13 cellular contexts compared by ENCODE assay signal in the genomic region with DNA sequence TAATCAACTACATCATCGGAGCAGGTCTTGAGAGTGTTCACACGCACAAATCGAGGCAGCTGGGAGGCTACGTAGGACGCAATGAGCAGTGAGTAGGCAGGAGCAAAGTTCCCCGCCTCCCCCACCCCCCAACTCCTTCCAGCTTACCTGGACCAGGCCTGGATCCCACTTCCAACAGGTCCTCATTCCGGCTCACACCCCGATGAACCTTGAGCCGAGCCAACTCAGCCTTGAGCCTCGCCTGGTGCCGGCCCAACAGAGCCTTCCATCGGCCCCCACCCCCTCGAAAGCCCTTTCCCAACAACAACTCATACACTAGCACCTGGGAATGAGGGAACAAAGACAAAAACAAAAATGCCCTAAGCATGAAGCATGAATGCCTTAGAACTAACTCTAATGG. TPM values are rescaled to one million over a fixed set of nuclear protein-coding genes. Genes with fewer than 3 reads are reported as not detected.
DNase-seq lines count a peak whose midpoint lies in the region; ATAC-seq and TF ChIP-seq lines count a peak whose summit lies in the region.
"Had no signal": no experiment of that assay in that cellular context is flagged by ENCODE, and none has a peak within 500 bp of the region (broad histone marks: within the 10 kb centered on the region; RNA-seq: fewer than 3 reads in every experiment).

No MANE protein-coding gene starts in this region.

- H3K27ac ChIP-seq in RWPE2 (ENCODE audit: poor library complexity, severe bottlenecking) (no peak overlapping the region), hepatocyte (no peak overlapping the region), spleen (peak overlapping the region in 1 of 8 donors; percentile 86), osteoblast (ENCODE audit: low read depth, low read length) (no peak overlapping the region)

- no peak overlapping the region for H2AFZ ChIP-seq in hepatocyte
- H2AFZ ChIP-seq in osteoblast (ENCODE audit: low read length) = no peak overlapping the region

- no peak for TF ChIP-seq POLR2A in spleen (IDR thresholded peaks at IDR 0.05)

- H3K27ac Mint-ChIP-seq in activated CD4-positive, alpha-beta T cell treated with anti-CD3 and anti-CD28 coated beads for 36 hours = peak overlapping the region; percentile 89

- no peak for ATAC-seq in activated CD4-positive, alpha-beta T cell treated with anti-CD3 and anti-CD28 coated beads for 36 hours
- no peak for ATAC-seq in RWPE2 (ENCODE audit: low read depth)

- H3K4me2 ChIP-seq in hepatocyte (peak overlapping the region; percentile 91), osteoblast (ENCODE audit: insufficient read depth, low read length) (no peak overlapping the region)

- peaks cover 31% of the 10 kb centered on the region for H3K36me3 Mint-ChIP-seq in activated CD4-positive, alpha-beta T cell treated with anti-CD3 and anti-CD28 coated beads for 36 hours (ENCODE audit: low read depth)

- H3K79me2 ChIP-seq in hepatocyte = peaks cover 8% of the 10 kb centered on the region
- H3K79me2 ChIP-seq in osteoblast (ENCODE audit: insufficient read depth, low read length) = peaks cover 2% of the 10 kb centered on the region

- H3K4me1 Mint-ChIP-seq in activated CD4-positive, alpha-beta T cell treated with anti-CD3 and anti-CD28 coated beads for 36 hours = peaks cover 31% of the 10 kb centered on the region

- intact Hi-C loops in activated CD4-positive, alpha-beta T cell treated with anti-CD3 and anti-CD28 coated beads for 36 hours (cut with DNase I, micrococcal nuclease) = no loop called here
- intact Hi-C loops in spleen (cut with DNase I; ENCODE audit: low total_unique reads) = no loop called here

- CTCF ChIA-PET in activated CD4-positive, alpha-beta T cell treated with anti-CD3 and anti-CD28 coated beads for 36 hours (lab: Charles Lee) = interaction anchor here (1.3 kb wide), 1 partner anchor 144 kb away, joined by 3 read pairs; no protein-coding TSS in a partner anchor

- TF ChIP-seq CTCF in RWPE2 (IDR thresholded peaks at IDR 0.05; ENCODE audit: poor library complexity, severe bottlenecking) (no peak), hepatocyte (IDR thresholded peaks at IDR 0.05; ENCODE audit: poor library complexity) (no peak), spleen (IDR thresholded peaks at IDR 0.05 in 8 of 11, conservative IDR thresholded peaks at IDR 0.05 in 3 of 11) (no peak), osteoblast (IDR thresholded peaks at IDR 0.05; ENCODE audit: extremely low read depth, low read depth, low read length) (no peak)

- peak overlapping the region; percentile 62 for H3K4me3 ChIP-seq in RWPE2 (ENCODE audit: severe bottlenecking)
- H3K4me3 ChIP-seq in hepatocyte = no peak overlapping the region
- H3K4me3 ChIP-seq in spleen = peak overlapping the region in 4 of 8 donors; percentile 65 to 94 (median 88)
- no peak overlapping the region for H3K4me3 ChIP-seq in osteoblast (ENCODE audit: insufficient read depth, low read length)

- no peak for DNase-seq in activated CD4-positive, alpha-beta T cell treated with anti-CD3 and anti-CD28 coated beads for 36 hours
- DNase-seq in activated CD4-positive, alpha-beta T cell treated with anti-CD3 and anti-CD28 coated beads, Interleukin-2, amount 50 U/mL, for 1 hour = no peak
- DNase-seq in RWPE2 (ENCODE audit: low spot score) (no peak), hepatocyte (ENCODE audit: low spot score) (no peak), spleen (peak; percentile 70), T1000 (lab: John Stamatoyannopoulos, UW) (no peak), NCI-H345 (lab: John Stamatoyannopoulos, UW) (no peak), osteoblast (ENCODE audit: insufficient read length, low spot score, missing footprints) (no peak)
- DNase-seq: ACHN, activated gamma-delta T cell treated with Interleukin-2 at 50 U/mL for 16 hours, RPMI8226 had no signal

- peak overlapping the region; percentile 97 for H3K4me3 Mint-ChIP-seq in activated CD4-positive, alpha-beta T cell treated with anti-CD3 and anti-CD28 coated beads for 36 hours

- H3K36me3 ChIP-seq in RWPE2 (ENCODE audit: low read depth) (peaks cover 23% of the 10 kb centered on the region), hepatocyte (replicated peaks; ENCODE audit: insufficient read depth, low read depth) (no peaks in the 10 kb centered on the region), spleen (peaks cover 0 to 50% (median 33%) of the 10 kb centered on the region in 6 donors), osteoblast (ENCODE audit: insufficient read depth, low read length) (peaks cover 8% of the 10 kb centered on the region)

- 96% methylated on average over 13 of the region's 13 CpGs for WGBS in hepatocyte (ENCODE audit: low lambda C conversion rate, missing lambda C conversion rate)
- 89 to 96% (median 95%) methylated on average over 11 to 13 of the region's 13 CpGs for WGBS in spleen, 5 donors

- H3K27me3 ChIP-seq in RWPE2 (ENCODE audit: insufficient read depth, poor library complexity, severe bottlenecking) (no peaks in the 10 kb centered on the region), hepatocyte (no peaks in the 10 kb centered on the region), spleen (replicated peaks in 1 of 7) (no peaks in the 10 kb centered on the region), osteoblast (ENCODE audit: insufficient read depth, low read length) (no peaks in the 10 kb centered on the region)
- H3K27me3 ChIP-seq: esophagus muscularis mucosa had no signal

- H3K27me3 Mint-ChIP-seq in activated CD4-positive, alpha-beta T cell treated with anti-CD3 and anti-CD28 coated beads for 36 hours = no peaks in the 10 kb centered on the region

- POLR2A ChIA-PET in activated CD4-positive, alpha-beta T cell treated with anti-CD3 and anti-CD28 coated beads for 36 hours (lab: Charles Lee) = no interaction called here

- no peaks in the 10 kb centered on the region for H3K9me3 Mint-ChIP-seq in activated CD4-positive, alpha-beta T cell treated with anti-CD3 and anti-CD28 coated beads for 36 hours (ENCODE audit: low read depth)

- H3K9me3 ChIP-seq in RWPE2 (ENCODE audit: severe bottlenecking) (no peaks in the 10 kb centered on the region), hepatocyte (ENCODE audit: low read depth) (no peaks in the 10 kb centered on the region), spleen (no peaks in the 10 kb centered on the region), osteoblast (ENCODE audit: low read depth, low read length) (no peaks in the 10 kb centered on the region)
- H3K9me3 ChIP-seq: esophagus muscularis mucosa had no signal

- no peaks in the 10 kb centered on the region for H3K9me2 ChIP-seq in hepatocyte (replicated peaks; ENCODE audit: insufficient read depth)

- no peaks in the 10 kb centered on the region for H4K20me1 ChIP-seq in hepatocyte (ENCODE audit: insufficient read depth, poor library complexity, severe bottlenecking)
- no peaks in the 10 kb centered on the region for H4K20me1 ChIP-seq in osteoblast (ENCODE audit: insufficient read depth, low read length)

- H3K4me1 ChIP-seq in RWPE2 (ENCODE audit: insufficient read depth, poor library complexity, severe bottlenecking) (peaks cover 3% of the 10 kb centered on the region), hepatocyte (ENCODE audit: insufficient read depth) (peaks cover 8% of the 10 kb centered on the region), spleen (peaks cover 10 to 54% (median 24%) of the 10 kb centered on the region in 6 donors), osteoblast (ENCODE audit: insufficient read depth, low read length) (peaks cover 4% of the 10 kb centered on the region)

RNA-seq across cellular contexts. Expression of a gene that starts 1.2 kb away (rescaled TPM):
- total RNA-seq in activated CD4-positive, alpha-beta T cell treated with anti-CD3 and anti-CD28 coated beads for 36 hours = 10 to 100 TPM; 50.6 to 68.6 TPM
- total RNA-seq in hepatocyte = 20.5 and 22.6 TPM in 2 replicates
- polyA plus RNA-seq in hepatocyte = 30.6 and 33.1 TPM in 2 replicates
- total RNA-seq in spleen = 10 to 100 TPM; 23.6 to 35.8 (median 29.3) TPM
- polyA plus RNA-seq in spleen = 10 to 100 TPM; 40.9 to 43.1 (median 42.6) TPM
- 17.0 and 17.1 TPM in 2 replicates for total RNA-seq in osteoblast

RNA-seq across cellular contexts. Expression of a gene that starts 20.4 kb away (rescaled TPM):
- not detected for total RNA-seq in activated CD4-positive, alpha-beta T cell treated with anti-CD3 and anti-CD28 coated beads for 36 hours
- total RNA-seq in hepatocyte = 7.5 and 9.8 TPM in 2 replicates
- polyA plus RNA-seq in hepatocyte = 9.0 and 10.8 TPM in 2 replicates
- total RNA-seq in spleen = 1 to 10 TPM in 1 of 7 donors, under 1 TPM in 3, not detected in 3; 0.32 to 1.8 (median 0.58) TPM
- under 1 TPM; 0.13 to 0.26 (median 0.18) TPM for polyA plus RNA-seq in spleen
- not detected in 2 replicates for total RNA-seq in osteoblast
- total RNA-seq: myocyte had no signal

RNA-seq across cellular contexts. Expression of a gene that starts 20.5 kb away (rescaled TPM):
- total RNA-seq in activated CD4-positive, alpha-beta T cell treated with anti-CD3 and anti-CD28 coated beads for 36 hours = not detected
- total RNA-seq in hepatocyte = 0.12 TPM in 1 of 2 replicates, not detected in the other
- 0.17 TPM in 1 of 2 replicates, not detected in the other for polyA plus RNA-seq in hepatocyte
- not detected for total RNA-seq in spleen
- polyA plus RNA-seq in spleen = under 1 TPM; 0.15 to 0.51 (median 0.24) TPM
- not detected in 2 replicates for total RNA-seq in osteoblast
- total RNA-seq: esophagus muscularis mucosa had no signal
